Comparison of ENCODE assay signal across 15 cellular contexts in the genomic region with DNA sequence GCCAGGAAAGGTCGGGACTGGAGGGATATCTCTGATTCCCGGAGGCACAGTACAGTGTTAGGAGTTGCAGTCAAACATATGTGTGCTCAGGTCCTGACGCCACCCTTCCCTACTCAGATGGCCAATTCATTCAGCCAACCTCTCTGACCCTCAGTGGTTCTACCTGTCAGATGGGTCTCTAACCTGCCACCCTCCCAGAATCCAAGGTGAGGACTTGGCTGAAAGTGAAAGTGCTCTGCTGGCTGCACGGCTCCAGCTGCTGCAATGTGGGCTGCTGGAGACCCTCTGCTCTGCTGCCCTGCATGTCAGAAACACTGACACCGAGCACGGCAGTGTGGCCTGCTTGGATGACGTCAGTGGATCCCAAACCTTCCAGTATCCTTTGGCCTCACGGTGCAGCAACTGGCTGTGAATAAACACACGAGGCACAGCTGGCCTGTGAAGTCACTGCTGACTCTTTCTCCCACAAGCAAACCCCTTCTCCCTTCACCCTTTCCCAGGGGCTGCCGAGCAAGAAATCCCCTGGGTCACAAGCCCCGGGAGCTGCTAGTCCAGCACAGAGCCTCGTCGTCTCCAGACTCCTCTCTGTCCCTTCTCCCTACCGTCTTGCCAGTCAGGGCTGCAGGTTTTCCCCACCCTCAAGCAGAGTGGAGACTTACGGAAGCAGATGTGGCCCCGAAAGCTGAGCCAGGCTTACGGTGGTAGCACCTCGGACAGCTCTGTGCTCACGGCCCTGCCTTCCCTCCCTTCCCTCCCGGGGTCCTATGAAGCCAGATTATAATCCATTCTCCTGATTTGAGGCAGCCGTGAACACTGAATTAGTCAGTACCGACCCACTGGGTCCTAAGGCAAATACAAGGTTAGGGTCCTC. TPM values are rescaled to one million over a fixed set of nuclear protein-coding genes. Genes with fewer than 3 reads are reported as not detected.
DNase-seq lines count a peak whose midpoint lies in the region; ATAC-seq and TF ChIP-seq lines count a peak whose summit lies in the region.
"Had no signal": no experiment of that assay in that cellular context is flagged by ENCODE, and none has a peak within 500 bp of the region (broad histone marks: within the 10 kb centered on the region; RNA-seq: fewer than 3 reads in every experiment).

No MANE protein-coding gene starts in this region.

- DNase-seq in Right ventricle myocardium superior = peak; percentile 44
- DNase-seq in Right ventricle myocardium inferior (ENCODE audit: missing footprints) = no peak
- DNase-seq in left kidney (ENCODE audit: low read depth, low spot score) = peak; percentile 83
- no peak for DNase-seq in OCI-M1 (lab: John Stamatoyannopoulos, UW)
- no peak for DNase-seq in GM10248 (ENCODE audit: extremely low spot score)
- DNase-seq: 8988T; activated CD4-positive, alpha-beta T cell treated with anti-CD3 and anti-CD28 coated beads, Interleukin-2, amount 50 U/mL, for 1 hour; activated gamma-delta T cell treated with Interleukin-2 at 50 U/mL for 16 hours; HFFc6; NCI-H2029 treated with DMSO at 0.1 percent for 48 hours had no signal

- no peak for TF ChIP-seq CTCF in GM10248 (IDR thresholded peaks at IDR 0.05; ENCODE audit: control extremely low read depth, extremely low read depth, low read depth, missing control alignments)

- peak overlapping the region; percentile 81 for H3K27ac ChIP-seq in cingulate gyrus (ENCODE audit: low read depth, low read length)
- H3K27ac ChIP-seq: heart left ventricle, suprapubic skin had no signal

- POLR2A ChIA-PET in GM10248 (lab: Yijun Ruan, JAX) = no interaction called here

- CTCF ChIA-PET in GM10248 (lab: Yijun Ruan, JAX) = no interaction called here

- intact Hi-C loops in Right ventricle myocardium superior (cut with DNase I) (no loop called here), Right ventricle myocardium inferior (cut with DNase I) (no loop called here)

- ATAC-seq in Right ventricle myocardium superior (ENCODE audit: poor library complexity) = no peak
- ATAC-seq in Right ventricle myocardium inferior = no peak
- no peak for ATAC-seq in HG02884 (IDR thresholded peaks at IDR 0.05; ENCODE audit: unreplicated experiment)
- ATAC-seq in HG02970 (IDR thresholded peaks at IDR 0.05; ENCODE audit: low FRiP score, unreplicated experiment) = no peak
- ATAC-seq: heart left ventricle had no signal

RNA-seq across cellular contexts. Expression of gene KIAA0930, which starts 24.3 kb away (rescaled TPM):
- total RNA-seq in Right ventricle myocardium superior (18.6 TPM), Right ventricle myocardium inferior (22.3 TPM)

RNA-seq across cellular contexts. Expression of gene NUP50, which starts 52.6 kb away (rescaled TPM):
- total RNA-seq in Right ventricle myocardium superior (19.1 TPM), Right ventricle myocardium inferior (15.2 TPM)

Comparison
In these comparisons a context has a peak if more than half of its experiments do, and no peak if none do; other contexts are left out.
1. DNase-seq: peak in Right ventricle myocardium superior (single experiment) and left kidney (single experiment); none in Right ventricle myocardium inferior (single experiment), OCI-M1 (single experiment) and GM10248 (single experiment).